ENCODE assay signal across 24 cellular contexts in genomic region chr2:122077114-122077513, GRCh38.
"Had no signal": no experiment of that assay in that cellular context is flagged by ENCODE, and none has a peak within 500 bp of the region (broad histone marks: within the 10 kb centered on the region; RNA-seq: fewer than 3 reads in every experiment).

No MANE protein-coding gene starts in this region.

- DNase-seq: naive B cell; naive thymus-derived CD8-positive, alpha-beta T cell; nephron progenitor cell; nucleus accumbens; pancreas; psoas muscle; right cardiac atrium; small intestine; stimulated activated CD4-positive, alpha-beta T cell treated with anti-CD3 and anti-CD28 coated beads, Interleukin-15, amount 100 ng/mL, for 24 hours; stimulated activated CD4-positive, alpha-beta T cell treated with anti-CD3 and anti-CD28 coated beads, Interleukin-2, amount 100 ng/mL, for 24 hours; stimulated activated CD4-positive, alpha-beta T cell treated with anti-CD3 and anti-CD28 coated beads, Interleukin-2, amount 100 ng/mL, for 48 hours; stimulated activated CD4-positive, alpha-beta T cell treated with anti-CD3 and anti-CD28 coated beads, Interleukin-4, amount 100 ng/mL, for 24 hours; stimulated activated naive B cell treated with anti-CD40 and anti-IgM and Interleukin-4, amounts not matched to agents 10 μg/mL and 1 μg/mL and 100 μg/mL, for 72 hours; stimulated activated naive CD4-positive, alpha-beta T cell treated with Interleukin-2 at 50 U/mL for 16 hours; stomach; thyroid gland; upper lobe of right lung had no signal

- H3K36me3 ChIP-seq: neutrophil, pancreas, stomach, thoracic aorta, thyroid gland, tibial nerve, upper lobe of right lung, vagina had no signal

- H3K4me3 ChIP-seq: pancreas, psoas muscle, stomach, thoracic aorta, thyroid gland, tibial nerve, upper lobe of right lung, vagina had no signal

- H3K27me3 ChIP-seq: neutrophil, pancreas, stomach, thyroid gland, tibial nerve, upper lobe of right lung, vagina had no signal

- ATAC-seq: naive thymus-derived CD8-positive, alpha-beta T cell; natural killer cell treated with Interleukin-12 subunit alpha and Interleukin-12 subunit beta and Interleukin-15 and Interleukin-18, amount 100 ng/mL, for 72 hours; pancreas; psoas muscle; right cardiac atrium; sciatic nerve; stimulated activated effector memory CD8-positive, alpha-beta T cell treated with anti-CD3 and anti-CD28 coated beads, Interleukin-12 subunit alpha, Interleukin-12 subunit beta, amount 100 ng/mL, for 72 hours; stimulated activated naive B cell treated with anti-CD40 and anti-IgM and Interleukin-4, amounts not matched to agents 10 μg/mL and 1 μg/mL and 100 μg/mL, for 72 hours; upper lobe of right lung had no signal

- H3K27ac ChIP-seq: neutrophil, pancreas, psoas muscle, stomach, thoracic aorta, thyroid gland, tibial nerve, upper lobe of right lung, vagina had no signal

- H3K9me3 ChIP-seq: neutrophil, pancreas, psoas muscle, stomach, thoracic aorta, thyroid gland, tibial nerve, upper lobe of right lung, vagina had no signal

- FAIRE-seq: pancreas, small intestine had no signal

- H3K4me1 ChIP-seq: pancreas, psoas muscle, stomach, thyroid gland, tibial nerve, upper lobe of right lung, vagina had no signal
